ENCODE assay signal across 23 cellular contexts in the genomic region with DNA sequence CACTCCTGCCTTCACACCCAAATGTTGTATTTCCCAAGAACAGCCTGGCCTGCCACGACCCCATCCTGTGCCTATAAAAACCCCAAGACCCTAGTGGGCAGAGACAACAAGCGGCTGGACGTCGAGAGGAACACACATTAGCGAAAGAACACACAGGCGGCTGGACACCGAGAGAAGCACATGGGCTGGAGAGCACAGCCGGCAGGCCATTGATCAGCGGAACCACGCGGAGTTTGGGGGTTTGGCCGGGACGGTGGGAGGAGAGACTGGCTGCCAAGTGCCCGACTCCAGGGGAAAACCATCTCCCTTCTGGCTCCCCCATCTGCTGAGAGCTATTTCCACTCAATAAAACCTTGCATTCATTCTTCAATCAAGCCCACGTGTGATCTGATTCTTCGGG. TPM values are rescaled to one million over a fixed set of nuclear protein-coding genes. Genes with fewer than 3 reads are reported as not detected.
DNase-seq lines count a peak whose midpoint lies in the region; ATAC-seq, FAIRE-seq and TF ChIP-seq lines count a peak whose summit lies in the region.
"Had no signal": no experiment of that assay in that cellular context is flagged by ENCODE, and none has a peak within 500 bp of the region (broad histone marks: within the 10 kb centered on the region; RNA-seq: fewer than 3 reads in every experiment).

No MANE protein-coding gene starts in this region.

- H3K79me1 ChIP-seq in H1 (ENCODE audit: low read depth, low read length): no peaks in the 10 kb centered on the region

- H3K4me2 ChIP-seq in H1 (ENCODE audit: insufficient read depth in 1 of 2, low read depth in 2 of 2, low read length in 2 of 2): no peak overlapping the region
- H3K4me2 ChIP-seq: BLaER1 had no signal

- H3K18ac ChIP-seq in H1 (ENCODE audit: extremely low read depth, low read length): no peak overlapping the region

- H3K27me3 ChIP-seq in H1 (replicated peaks in 1 of 4; ENCODE audit: control insufficient read depth in 3 of 4, extremely low read depth in 1 of 4, insufficient read depth in 3 of 4, low read length in 3 of 4): no peaks in the 10 kb centered on the region
- peaks cover 0 to 6% (median 0%) of the 10 kb centered on the region in 3 donors for H3K27me3 ChIP-seq in psoas muscle (ENCODE audit: insufficient read depth in 3 of 3, low read length in 2 of 3)
- H3K27me3 ChIP-seq: BLaER1 had no signal

- no peak for TF ChIP-seq POLR2A in H1 (IDR thresholded peaks at IDR 0.05; ENCODE audit: control extremely low read depth in 1 of 2, low read depth in 2 of 2, low read length in 2 of 2)

- H4K8ac ChIP-seq in H1 (ENCODE audit: extremely low read depth, insufficient read depth, low read length): no peak overlapping the region

- no peak overlapping the region for H2BK15ac ChIP-seq in H1 (ENCODE audit: low read length)

- H3K9me3 ChIP-seq in H1 (ENCODE audit: insufficient read depth in 2 of 2, low read depth in 1 of 2, low read length in 1 of 2): peaks cover 4 to 9% of the 10 kb centered on the region in 2 experiments; a peak in 2 of 4 replicates
- no peaks in the 10 kb centered on the region for H3K9me3 ChIP-seq in kidney (ENCODE audit: control insufficient read depth in 1 of 2, low read length in 2 of 2)
- no peaks in the 10 kb centered on the region for H3K9me3 ChIP-seq in psoas muscle
- H3K9me3 ChIP-seq: BE2C, BLaER1 had no signal

- H3K9ac ChIP-seq in H1 (replicated peaks in 1 of 4; ENCODE audit: extremely low read depth in 1 of 4, low read depth in 3 of 4, low read length in 3 of 4) (no peak overlapping the region), kidney (ENCODE audit: low read length in 2 of 2) (no peak overlapping the region)
- H3K9ac ChIP-seq: BLaER1 had no signal

- TF ChIP-seq EP300 in H1 (IDR thresholded peaks at IDR 0.05; ENCODE audit: borderline replicate concordance in 1 of 2, low read depth in 2 of 2, low read length in 2 of 2): no peak

- TF ChIP-seq CTCF in WTC11 (IDR thresholded peaks at IDR 0.05) (no peak), H1 (IDR thresholded peaks at IDR 0.05; ENCODE audit: control extremely low read depth in 1 of 3, insufficient read depth in 1 of 3, low read depth in 1 of 3, low read length in 3 of 3) (no peak), kidney (IDR thresholded peaks at IDR 0.05; ENCODE audit: borderline replicate concordance, extremely low read depth, insufficient read depth) (no peak), psoas muscle (IDR thresholded peaks at IDR 0.05) (no peak)

- H3K4me1 Mint-ChIP-seq in WTC11: peaks cover 5% of the 10 kb centered on the region

- intact Hi-C loops in kidney (cut with DNase I) (no loop called here), psoas muscle (cut with DNase I) (no loop called here)

- no peaks in the 10 kb centered on the region for H3K79me2 ChIP-seq in H1 (ENCODE audit: control insufficient read depth in 1 of 2, insufficient read depth in 2 of 2, low read length in 2 of 2)

- TF ChIP-seq RAD21 in H1 (IDR thresholded peaks at IDR 0.05 in 1 of 2, conservative IDR thresholded peaks at IDR 0.05 in 1 of 2; ENCODE audit: low read depth in 2 of 2, low read length in 2 of 2): no peak

- H3K36me3 Mint-ChIP-seq in WTC11: peaks cover 23% of the 10 kb centered on the region
- H3K36me3 Mint-ChIP-seq: CD8-positive, alpha-beta T cell had no signal

- H3K9me3 Mint-ChIP-seq in WTC11: peaks cover 29% of the 10 kb centered on the region
- H3K9me3 Mint-ChIP-seq: CD4-positive, alpha-beta T cell; CD8-positive, alpha-beta T cell had no signal

- no peak overlapping the region for H3K27ac Mint-ChIP-seq in WTC11
- H3K27ac Mint-ChIP-seq: CD4-positive, alpha-beta T cell; CD8-positive, alpha-beta T cell had no signal

- H2AFZ ChIP-seq in H1 (ENCODE audit: low read length): no peak overlapping the region

- H4K5ac ChIP-seq in H1 (ENCODE audit: insufficient read length, low read depth, low read length): no peak overlapping the region

- H2BK12ac ChIP-seq in H1 (ENCODE audit: low read depth, low read length): no peak overlapping the region

- no peak overlapping the region for H3K4me3 Mint-ChIP-seq in WTC11
- H3K4me3 Mint-ChIP-seq: CD4-positive, alpha-beta T cell; CD8-positive, alpha-beta T cell had no signal

- ATAC-seq in WTC11 (peak; percentile 47; the same call in 1 of the 2 replicates), psoas muscle (no peak), GM18868 (IDR thresholded peaks at IDR 0.05; ENCODE audit: unreplicated experiment) (no peak)
- ATAC-seq: CD8-positive, alpha-beta T cell had no signal

- H3K23me2 ChIP-seq in H1 (ENCODE audit: low read depth, low read length): no peaks in the 10 kb centered on the region

- no peak overlapping the region for H3K56ac ChIP-seq in H1 (replicated peaks; ENCODE audit: insufficient read length, low read depth, low read length)

- no peak overlapping the region for H2AK5ac ChIP-seq in H1 (ENCODE audit: low read depth, low read length)

- no peak for FAIRE-seq in H1 (lab: Jason Lieb, UNC)
- FAIRE-seq in kidney (lab: Jason Lieb, UNC): no peak
- peak; percentile 5 for FAIRE-seq in urothelium cell line (lab: Jason Lieb, UNC)
- FAIRE-seq: A204.1, D721Med, G401.6, GM12891 had no signal

- H3K36me3 ChIP-seq in H1 (ENCODE audit: control insufficient read depth in 2 of 4, insufficient read depth in 4 of 4, low read length in 3 of 4): 0 out of 8 replicates have a peak, but pooled peaks cover 0 to 2% (median 0%) of the 10 kb centered on the region in 4 experiments
- no peaks in the 10 kb centered on the region for H3K36me3 ChIP-seq in kidney (ENCODE audit: control insufficient read depth in 1 of 2, insufficient read depth in 2 of 2, low read length in 2 of 2)
- no peaks in the 10 kb centered on the region for H3K36me3 ChIP-seq in psoas muscle (ENCODE audit: insufficient read depth in 1 of 2, low read depth in 1 of 2)
- H3K36me3 ChIP-seq: BE2C, BLaER1 had no signal

- H2BK5ac ChIP-seq in H1 (ENCODE audit: low read depth, low read length): no peak overlapping the region

- H3K4me1 ChIP-seq in H1 (replicated peaks in 1 of 4; ENCODE audit: control insufficient read depth in 3 of 4, insufficient read depth in 4 of 4, low read length in 3 of 4) (peaks cover 0 to 4% (median 1%) of the 10 kb centered on the region in 4 experiments; a peak in 1 of 7 replicates), kidney (ENCODE audit: control insufficient read depth in 1 of 2, insufficient read depth in 1 of 2, low read depth in 1 of 2, low read length in 2 of 2) (no peaks in the 10 kb centered on the region), psoas muscle (no peaks in the 10 kb centered on the region)
- H3K4me1 ChIP-seq: BE2C, BLaER1, Caco-2 had no signal

- H3K27ac ChIP-seq in H1 (ENCODE audit: low read depth, low read length) (no peak overlapping the region), kidney (ENCODE audit: low read depth in 2 of 2, low read length in 2 of 2) (no peak overlapping the region), psoas muscle (no peak overlapping the region)
- H3K27ac ChIP-seq: BLaER1 had no signal

- no peak overlapping the region for H3K4ac ChIP-seq in H1 (replicated peaks; ENCODE audit: insufficient read length, low read depth, low read length)

- no peak overlapping the region for H2BK120ac ChIP-seq in H1 (replicated peaks; ENCODE audit: low read depth, low read length)

- CTCF ChIA-PET in WTC11 (lab: Charles Lee) (no interaction called here), H1 (lab: Charles Lee; ENCODE audit: partially characterized antibody) (interaction anchor here (1.3 to 3.4 kb wide), 2 partner anchors 10 to 38 kb away, joined by 3 to 16 read pairs; no protein-coding TSS in a partner anchor)

- H3K4me3 ChIP-seq in H1 (ENCODE audit: extremely low read depth in 1 of 4, insufficient read depth in 2 of 4, low read depth in 3 of 4, low read length in 4 of 4) (no peak overlapping the region), kidney (ENCODE audit: low read length in 2 of 2) (no peak overlapping the region), psoas muscle (no peak overlapping the region)
- H3K4me3 ChIP-seq: BLaER1 had no signal

- no peaks in the 10 kb centered on the region for H4K20me1 ChIP-seq in H1 (replicated peaks in 1 of 2; ENCODE audit: control insufficient read depth in 1 of 2, insufficient read depth in 2 of 2, low read length in 2 of 2)
- H4K20me1 ChIP-seq: BLaER1 had no signal

- DNase-seq in WTC11 (ENCODE audit: low spot score) (no peak), H1 (ENCODE audit: low read depth in 1 of 2, low spot score in 2 of 2) (no peak), kidney (peak; percentile 62), urothelium cell line (ENCODE audit: low spot score) (no peak), psoas muscle (no peak), T-helper 2 cell (no peak)
- no peak for DNase-seq in stimulated activated CD4-positive, alpha-beta T cell treated with anti-CD3 and anti-CD28 coated beads, Interleukin-1b, Interleukin-23, amount 100 ng/mL, for 48 hours
- DNase-seq: 8988T; ACHN; BE2C; C1 segment of cervical spinal cord; Caco-2; Calu3; CD4-positive, alpha-beta T cell; CD8-positive, alpha-beta T cell; DMS79 treated with DMSO at 0.1 percent for 48 hours; GF-D8 had no signal

- no peak overlapping the region for H2BK20ac ChIP-seq in H1 (ENCODE audit: low read length)

- H4K91ac ChIP-seq in H1 (replicated peaks; ENCODE audit: insufficient read length, low read length): no peak overlapping the region

- 82% methylated on average over 16 of the region's 16 CpGs; no CpG with 5 or more reads in 1 of the 2 experiments for WGBS in H1 (ENCODE audit: extremely low coverage in 1 of 2, insufficient coverage in 1 of 2, insufficient read length in 1 of 2, insufficient replicate concordance in 2 of 2, low coverage in 1 of 2, low lambda C conversion rate in 2 of 2, missing lambda C conversion rate in 1 of 2), 2 experiments
- whole genome bisulfite sequencing in psoas muscle, 3 donors: 73 to 81% (median 79%) methylated on average over 16 of the region's 16 CpGs

- no peak overlapping the region for H3K14ac ChIP-seq in H1 (ENCODE audit: insufficient read length)

- peaks cover 6% of the 10 kb centered on the region; the same call in 1 of the 2 replicates for H3K27me3 Mint-ChIP-seq in WTC11 (ENCODE audit: low read depth)

- POLR2A ChIA-PET in WTC11 (lab: Charles Lee): no interaction called here
- POLR2A ChIA-PET in H1 (lab: Charles Lee; ENCODE audit: partially characterized antibody): no interaction called here

- no peak overlapping the region for H3K23ac ChIP-seq in H1 (ENCODE audit: insufficient read length)

RNA-seq across cellular contexts. Expression of a gene that starts 10.4 kb away (rescaled TPM):
- total RNA-seq in WTC11 (2021) (76.1 to 108 TPM (median 76.4 TPM) in 3 replicates), kidney (23.5 TPM), psoas muscle (10 to 100 TPM; 18.3 to 20.1 (median 19.6) TPM)
- total RNA-seq in H1 (2021; fragmentation: NEBNext Ultra II Directional; extraction: Animal tissue kit (Norgen Biotek cat#: 25700)): 105 and 110 TPM in 2 replicates
- polyA plus RNA-seq in H1 (2011; rRNA removed) (36.1 and 54.0 TPM in 2 replicates), kidney (ENCODE audit: insufficient read depth, low read depth, low replicate concordance) (11.9 TPM), psoas muscle (10 to 100 TPM; 10.9 to 43.3 (median 14.5) TPM)
- polyA plus RNA-seq in H1 (2011; cell fraction: cytosol; rRNA removed): 48.2 TPM
- 38.4 TPM for polyA plus RNA-seq in H1 (2011; cell fraction: nucleus; rRNA removed)
- 43.5 to 72.3 TPM (median 47.2 TPM) in 4 replicates for polyA plus RNA-seq in H1 (2012, experiment 1 of 2)
- 13.5 TPM for polyA plus RNA-seq in H1 (2012, experiment 2 of 2)
- 41.5 TPM for polyA plus RNA-seq in H1 (2013, experiment 1 of 2)
- polyA plus RNA-seq in H1 (2013, experiment 2 of 2): 43.0 TPM
- polyA minus RNA-seq in H1 (2011; rRNA and poly(A)+ RNA removed): 92.4 and 110 TPM in 2 replicates
- 57.2 TPM for polyA minus RNA-seq in H1 (2011; cell fraction: cytosol; rRNA and poly(A)+ RNA removed)
- 71.3 TPM for polyA minus RNA-seq in H1 (2011; cell fraction: nucleus; rRNA and poly(A)+ RNA removed)
